Comparison of ENCODE assay signal across 1 cellular context in the genomic region with DNA sequence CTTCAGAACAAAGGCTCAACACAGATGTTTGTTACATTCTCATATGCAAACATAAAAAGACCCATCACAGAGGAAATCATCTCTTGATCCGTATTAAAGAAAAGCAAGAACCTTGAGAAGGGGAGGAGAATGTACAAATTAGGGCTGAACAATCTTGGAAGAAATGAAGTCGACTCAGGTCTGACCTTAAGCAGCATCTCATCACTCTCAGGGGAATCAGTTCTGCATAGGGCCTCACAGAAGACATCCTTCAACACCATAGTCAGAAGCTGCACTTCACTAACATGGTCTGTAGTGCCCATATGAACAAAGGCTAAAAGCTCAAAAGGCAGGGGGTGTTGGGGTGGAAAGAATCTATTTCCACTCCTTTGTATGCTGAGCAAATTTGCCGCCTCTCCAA.
TF ChIP-seq lines count a peak whose summit lies in the region.

No MANE protein-coding gene starts in this region.

TF ChIP-seq in GM23338, 12 proteins besides CTCF, POLR2A, EP300 and RAD21 (continued from another document):
- TF ChIP-seq JUNB (IDR thresholded peaks at IDR 0.05; ENCODE audit: unreplicated experiment) (no peak), EZH2phosphoT487 (IDR thresholded peaks at IDR 0.05; ENCODE audit: unreplicated experiment) (no peak)
